ENCODE assay signal across 9 cellular contexts in genomic region chr3:16468114-16469098, GRCh38. TPM values are rescaled to one million over a fixed set of nuclear protein-coding genes. Genes with fewer than 3 reads are reported as not detected.
DNase-seq lines count a peak whose midpoint lies in the region; ATAC-seq and TF ChIP-seq lines count a peak whose summit lies in the region.
"Had no signal": no experiment of that assay in that cellular context is flagged by ENCODE, and none has a peak within 500 bp of the region (broad histone marks: within the 10 kb centered on the region; RNA-seq: fewer than 3 reads in every experiment).

No MANE protein-coding gene starts in this region.

- peaks cover 51 to 62% of the 10 kb centered on the region in 2 donors for H3K4me1 ChIP-seq in thoracic aorta (ENCODE audit: control insufficient read depth in 1 of 2, low read depth in 2 of 2)
- no peaks in the 10 kb centered on the region for H3K4me1 ChIP-seq in breast epithelium

- peaks cover 44% of the 10 kb centered on the region for H3K4me1 Mint-ChIP-seq in activated CD8-positive, alpha-beta memory T cell treated with anti-CD3 and anti-CD28 coated beads, Interleukin-2, amount 10 ng/mL, durations not matched to agents 7 days and 5 days
- peaks cover 57 to 63% (median 58%) of the 10 kb centered on the region in 3 donors for H3K4me1 Mint-ChIP-seq in T-cell

- POLR2A ChIA-PET in T-cell (lab: Charles Lee) = interaction anchor here (0.5 to 0.6 kb wide), 2 partner anchors 28 to 204 kb away, joined by 3 to 11 read pairs; no protein-coding TSS in a partner anchor

- H3K4me3 Mint-ChIP-seq in activated CD8-positive, alpha-beta memory T cell treated with anti-CD3 and anti-CD28 coated beads, Interleukin-2, amount 10 ng/mL, durations not matched to agents 7 days and 5 days = peak overlapping the region; percentile 14
- peak overlapping the region; percentile 53 to 60 (median 59) for H3K4me3 Mint-ChIP-seq in T-cell

- H3K27me3 ChIP-seq in thoracic aorta (replicated peaks; ENCODE audit: insufficient read depth) = no peaks in the 10 kb centered on the region
- no peaks in the 10 kb centered on the region for H3K27me3 ChIP-seq in breast epithelium

- peak; percentile 33 for ATAC-seq in activated CD8-positive, alpha-beta memory T cell treated with anti-CD3 and anti-CD28 coated beads, Interleukin-2, amount 10 ng/mL, durations not matched to agents 7 days and 5 days
- peak; percentile 73 to 86 (median 83) for ATAC-seq in T-cell (replicated peaks in 1 of 4)
- ATAC-seq in thoracic aorta (ENCODE audit: insufficient number of reproducible peaks, low FRiP score, low read depth) = peak; percentile 35
- ATAC-seq in HG02610 (IDR thresholded peaks at IDR 0.05; ENCODE audit: unreplicated experiment) = no peak

- TF ChIP-seq POLR2A in breast epithelium (IDR thresholded peaks at IDR 0.05) = no peak

- no peaks in the 10 kb centered on the region for H3K27me3 Mint-ChIP-seq in activated CD8-positive, alpha-beta memory T cell treated with anti-CD3 and anti-CD28 coated beads, Interleukin-2, amount 10 ng/mL, durations not matched to agents 7 days and 5 days
- H3K27me3 Mint-ChIP-seq in T-cell = no peaks in the 10 kb centered on the region

- H3K27ac ChIP-seq in thoracic aorta = peak overlapping the region; percentile 85 to 88
- H3K27ac ChIP-seq in breast epithelium = no peak overlapping the region

- H3K36me3 ChIP-seq in thoracic aorta = no peaks in the 10 kb centered on the region
- no peaks in the 10 kb centered on the region for H3K36me3 ChIP-seq in breast epithelium

- TF ChIP-seq CTCF in fibroblast of the aortic adventitia (IDR thresholded peaks at IDR 0.05; ENCODE audit: insufficient read depth, low read length) = no peak
- TF ChIP-seq CTCF in thoracic aorta (IDR thresholded peaks at IDR 0.05) = no peak
- no peak for TF ChIP-seq CTCF in breast epithelium (IDR thresholded peaks at IDR 0.05)

- H3K36me3 Mint-ChIP-seq in activated CD8-positive, alpha-beta memory T cell treated with anti-CD3 and anti-CD28 coated beads, Interleukin-2, amount 10 ng/mL, durations not matched to agents 7 days and 5 days = peaks cover 72% of the 10 kb centered on the region
- peaks cover 60% of the 10 kb centered on the region for H3K36me3 Mint-ChIP-seq in T-cell

- CTCF ChIA-PET in activated CD8-positive, alpha-beta memory T cell treated with anti-CD3 and anti-CD28 coated beads, Interleukin-2, amount 10 ng/mL, durations not matched to agents 7 days and 5 days (lab: Charles Lee) = interaction anchor here (0.6 kb wide), 1 partner anchor 1234 kb away, joined by 3 read pairs; no protein-coding TSS in a partner anchor
- CTCF ChIA-PET in T-cell (lab: Charles Lee) = interaction anchor here in 1 of 2 donors (0.6 to 0.7 kb wide), 2 partner anchors 38 to 1923 kb away, joined by 3 to 6 read pairs; no protein-coding TSS in a partner anchor

- H3K27ac Mint-ChIP-seq in activated CD8-positive, alpha-beta memory T cell treated with anti-CD3 and anti-CD28 coated beads, Interleukin-2, amount 10 ng/mL, durations not matched to agents 7 days and 5 days = peak overlapping the region; percentile 71
- H3K27ac Mint-ChIP-seq in T-cell = peak overlapping the region; percentile 63 to 88

- peaks cover 5% of the 10 kb centered on the region for H3K9me3 ChIP-seq in thoracic aorta
- peaks cover 11 to 13% of the 10 kb centered on the region in 2 donors for H3K9me3 ChIP-seq in breast epithelium

- H3K9me3 Mint-ChIP-seq in activated CD8-positive, alpha-beta memory T cell treated with anti-CD3 and anti-CD28 coated beads, Interleukin-2, amount 10 ng/mL, durations not matched to agents 7 days and 5 days (ENCODE audit: low read depth) = peaks cover 2% of the 10 kb centered on the region
- peaks cover 0 to 10% (median 4%) of the 10 kb centered on the region in 3 donors for H3K9me3 Mint-ChIP-seq in T-cell

- no peak for DNase-seq in activated CD8-positive, alpha-beta memory T cell treated with anti-CD3 and anti-CD28 coated beads, Interleukin-2, amount 10 ng/mL, durations not matched to agents 7 days and 5 days
- no peak for DNase-seq in activated CD8-positive, alpha-beta memory T cell treated with anti-CD3 and anti-CD28 coated beads for 24 hours
- DNase-seq in T-cell (peak in 18 of 34 experiments; percentile 6 to 49 (median 22)), fibroblast of the aortic adventitia (ENCODE audit: low read depth) (peak; percentile 60), thoracic aorta (ENCODE audit: low spot score) (no peak), breast epithelium (ENCODE audit: low spot score in 2 of 2) (no peak), T-helper 9 cell (no peak)
- DNase-seq: AML-193 had no signal

- intact Hi-C loops in breast epithelium (cut with DNase I; ENCODE audit: low total_unique reads) = no loop called here

- H3K4me3 ChIP-seq in fibroblast of the aortic adventitia (ENCODE audit: low read depth, low read length) = no peak overlapping the region
- peak overlapping the region; percentile 32 for H3K4me3 ChIP-seq in thoracic aorta
- no peak overlapping the region for H3K4me3 ChIP-seq in breast epithelium

RNA-seq across cellular contexts. Expression of gene RFTN1, which starts 45.1 kb away (rescaled TPM):
- 10 to 100 TPM; 78.0 to 96.7 TPM for total RNA-seq in activated CD8-positive, alpha-beta memory T cell treated with anti-CD3 and anti-CD28 coated beads, Interleukin-2, amount 10 ng/mL, durations not matched to agents 7 days and 5 days
- total RNA-seq in T-cell (10 to 100 TPM; 55.5 to 73.4 (median 70.7) TPM), fibroblast of the aortic adventitia (ENCODE audit: low replicate concordance) (47.7 and 54.7 TPM in 2 replicates), thoracic aorta (100 to 1,000 TPM in 1 of 2 donors, 10 to 100 TPM in 1; 69.7 to 108 TPM), breast epithelium (100 to 1,000 TPM in 1 of 3 donors, 10 to 100 TPM in 2; 13.9 to 108 (median 29.5) TPM)

Comparison
In these comparisons a context has a peak if more than half of its experiments do, and no peak if none do; other contexts are left out.
1. DNase-seq: peak in T-cell (18 of 34) and fibroblast of the aortic adventitia (single experiment); none in activated CD8-positive, alpha-beta memory T cell treated with anti-CD3 and anti-CD28 coated beads, Interleukin-2, amount 10 ng/mL, durations not matched to agents 7 days and 5 days (single experiment), activated CD8-positive, alpha-beta memory T cell treated with anti-CD3 and anti-CD28 coated beads for 24 hours (single experiment), thoracic aorta (single experiment), breast epithelium (0 of 2) and T-helper 9 cell (single experiment).
2. H3K27ac ChIP-seq: peak in thoracic aorta (2 of 2); none in breast epithelium (0 of 2).